8 cellular contexts compared by ENCODE assay signal in the genomic region with DNA sequence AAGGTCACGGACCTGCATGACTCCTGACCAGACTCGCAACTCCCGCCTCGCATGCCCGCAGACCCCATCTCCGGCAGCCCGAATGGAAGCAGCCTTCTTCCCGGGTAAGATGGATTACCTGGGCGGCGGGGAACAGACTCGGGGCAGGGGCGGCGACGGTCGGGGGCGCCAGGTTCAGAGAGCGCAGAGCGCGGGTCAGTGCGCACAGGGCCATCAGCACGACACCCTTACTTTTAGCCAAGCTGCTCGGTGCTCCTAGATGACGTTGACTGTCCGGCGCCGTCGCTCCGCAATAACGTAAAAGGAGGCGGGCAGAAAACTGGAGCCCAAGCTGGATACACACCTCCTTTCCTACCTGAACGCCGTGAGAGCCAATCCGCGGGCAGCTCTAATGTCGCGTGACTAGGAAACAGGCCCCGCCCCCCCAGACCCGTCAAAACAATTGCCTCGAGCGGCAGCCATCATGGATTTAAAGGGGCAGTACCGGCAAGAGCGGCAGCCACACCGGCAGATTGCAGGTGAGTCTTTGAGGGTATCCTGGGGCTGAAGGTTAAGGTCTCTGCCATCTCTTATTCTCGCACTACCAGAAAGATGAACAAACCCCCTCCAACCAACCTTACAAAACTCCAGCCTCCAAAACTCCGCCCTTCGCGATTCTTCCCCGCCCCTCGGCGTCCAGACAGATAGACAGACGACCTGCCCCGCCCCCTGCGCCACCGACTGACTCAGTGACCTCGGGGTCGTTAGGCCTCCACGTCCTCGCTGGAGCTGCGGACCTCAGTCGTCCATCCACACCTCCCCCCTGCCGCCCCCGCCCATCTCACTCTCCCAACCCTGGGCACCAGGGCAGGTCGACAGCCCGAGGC. TPM values are rescaled to one million over a fixed set of nuclear protein-coding genes. Genes with fewer than 3 reads are reported as not detected.
DNase-seq lines count a peak whose midpoint lies in the region; TF ChIP-seq lines count a peak whose summit lies in the region.

Gene KLC4, plus strand, starts transcription at position 464 of the 866 bp plus-strand sequence. CDS start 1,705 bp downstream, outside the sequence.
Gene MRPL2, minus strand, starts transcription at position 267 of the 866 bp plus-strand sequence. Its CDS starts 53 bp downstream, at position 214.

- TF ChIP-seq CTCF in HFF-Myc (IDR thresholded peaks at IDR 0.05; ENCODE audit: low read depth, low read length, missing control alignments): no peak

- DNase-seq in GM03348 (ENCODE audit: low spot score) (peak; percentile 99), HFF-Myc (ENCODE audit: extremely low read depth, low read depth) (peak; percentile 96), NAMALWA (ENCODE audit: low spot score) (peak; percentile 99), SK-N-DZ (ENCODE audit: low spot score) (peak; percentile 99), germinal center (ENCODE audit: low spot score) (peak; percentile 100), non-pigmented ciliary epithelial cell (ENCODE audit: low read depth) (peak; percentile 95), superior temporal gyrus (ENCODE audit: extremely low spot score) (peak; percentile 99)
- peak; percentile 96 for DNase-seq in activated naive CD4-positive, alpha-beta T cell treated with anti-CD3 and anti-CD28 coated beads, Interleukin-2, amount 50 U/mL, for 16 hours

- peak within 1 kb of the TSS; percentile 100 for H3K4me3 ChIP-seq in HFF-Myc (replicated peaks; ENCODE audit: low read depth, low read length)

RNA-seq across cellular contexts. Expression of gene KLC4, which starts in this region (rescaled TPM):
- polyA plus RNA-seq in SK-N-DZ (2014; cell fraction: cytosol; rRNA removed): 32.8 and 36.7 TPM in 2 replicates
- polyA plus RNA-seq in SK-N-DZ (2014; cell fraction: nucleus; rRNA removed): 66.8 and 72.5 TPM in 2 replicates

RNA-seq across cellular contexts. Expression of gene MRPL2, which starts in this region (rescaled TPM):
- 41.3 and 54.8 TPM in 2 replicates for polyA plus RNA-seq in SK-N-DZ (2014; cell fraction: cytosol; rRNA removed)
- polyA plus RNA-seq in SK-N-DZ (2014; cell fraction: nucleus; rRNA removed): 23.8 and 41.9 TPM in 2 replicates

Comparison
In these comparisons a context has a peak if more than half of its experiments do, and no peak if none do; other contexts are left out.
1. Peak in every context shown above with its lines: DNase-seq and H3K4me3 ChIP-seq.